ENCODE assay signal across 1 cellular context in genomic region chr9:97689401-97689800, GRCh38.
TF ChIP-seq lines count a peak whose summit lies in the region.

No MANE protein-coding gene starts in this region.

TF ChIP-seq in endothelial cell of umbilical vein, 7 proteins besides CTCF, POLR2A, EP300 and RAD21:
- peak; percentile 58 for TF ChIP-seq GATA2 (IDR thresholded peaks at IDR 0.05; ENCODE audit: insufficient read depth, insufficient read length, low read depth, low read length)
- TF ChIP-seq FOS (IDR thresholded peaks at IDR 0.05; ENCODE audit: borderline replicate concordance, insufficient read depth, low read length) = peak; percentile 19
- TF ChIP-seq MYC (IDR thresholded peaks at IDR 0.05; ENCODE audit: low read depth, low read length) = no peak
- TF ChIP-seq MAX (IDR thresholded peaks at IDR 0.05; ENCODE audit: insufficient read depth, insufficient read length) = no peak
- TF ChIP-seq JUN (IDR thresholded peaks at IDR 0.05; ENCODE audit: borderline replicate concordance, insufficient read depth, insufficient read length, low read depth) = peak; percentile 89
- no peak for TF ChIP-seq POLR2AphosphoS5 (IDR thresholded peaks at IDR 0.05; ENCODE audit: insufficient read depth, low read depth, low read length)
- no peak for TF ChIP-seq EZH2 (IDR thresholded peaks at IDR 0.05; ENCODE audit: borderline replicate concordance, low read depth, low read length, severe bottlenecking)
